In genomic region chr13:40644838-40645620, GRCh38 we compare ENCODE assay signal across 10 cellular contexts. TPM values are rescaled to one million over a fixed set of nuclear protein-coding genes. Genes with fewer than 3 reads are reported as not detected.
DNase-seq lines count a peak whose midpoint lies in the region; ATAC-seq and TF ChIP-seq lines count a peak whose summit lies in the region.
"Had no signal": no experiment of that assay in that cellular context is flagged by ENCODE, and none has a peak within 500 bp of the region (broad histone marks: within the 10 kb centered on the region; RNA-seq: fewer than 3 reads in every experiment).

No MANE protein-coding gene starts in this region.

- no peak for TF ChIP-seq CTCF in thoracic aorta (IDR thresholded peaks at IDR 0.05)

- peaks cover 98% of the 10 kb centered on the region for H3K4me1 Mint-ChIP-seq in activated naive CD4-positive, alpha-beta T cell treated with anti-CD3 and anti-CD28 coated beads, Interleukin-2, amount 50 U/mL, for 24 hours

- H3K27ac Mint-ChIP-seq in activated naive CD4-positive, alpha-beta T cell treated with anti-CD3 and anti-CD28 coated beads, Interleukin-2, amount 50 U/mL, for 24 hours: peak overlapping the region; percentile 91
- peak overlapping the region; percentile 73 to 97 for H3K27ac Mint-ChIP-seq in activated naive CD4-positive, alpha-beta T cell treated with anti-CD3 and anti-CD28 coated beads, Interleukin-2, amount 50 U/mL, for 72 hours

- intact Hi-C loops in left colon (cut with DNase I, micrococcal nuclease): no loop called here

- H3K27me3 ChIP-seq in thoracic aorta (replicated peaks; ENCODE audit: insufficient read depth): no peaks in the 10 kb centered on the region

- no peaks in the 10 kb centered on the region for H3K36me3 ChIP-seq in thoracic aorta

- H3K9me3 ChIP-seq in thoracic aorta: no peaks in the 10 kb centered on the region

- H3K36me3 Mint-ChIP-seq in activated naive CD4-positive, alpha-beta T cell treated with anti-CD3 and anti-CD28 coated beads, Interleukin-2, amount 50 U/mL, for 24 hours: peaks cover 14% of the 10 kb centered on the region
- H3K36me3 Mint-ChIP-seq in activated naive CD4-positive, alpha-beta T cell treated with anti-CD3 and anti-CD28 coated beads, Interleukin-2, amount 50 U/mL, for 72 hours: peaks cover 0 to 22% of the 10 kb centered on the region in 2 donors

- no peak for DNase-seq in activated naive CD4-positive, alpha-beta T cell (lab: John Stamatoyannopoulos, UW)
- no peak for DNase-seq in activated naive CD4-positive, alpha-beta T cell treated with anti-CD3 and anti-CD28 coated beads, Interleukin-2, amount 50 U/mL, for 72 hours (ENCODE audit: low spot score in 2 of 2)
- DNase-seq in left colon (no peak), thoracic aorta (ENCODE audit: low spot score) (no peak), cerebellar cortex (ENCODE audit: low spot score) (no peak)

- H3K4me3 ChIP-seq in thoracic aorta: peak overlapping the region; percentile 9

- no peaks in the 10 kb centered on the region for H3K27me3 Mint-ChIP-seq in activated naive CD4-positive, alpha-beta T cell treated with anti-CD3 and anti-CD28 coated beads, Interleukin-2, amount 50 U/mL, for 24 hours

- H3K27ac ChIP-seq in thoracic aorta: peak overlapping the region in 1 of 2 donors; percentile 5
- H3K27ac ChIP-seq: VCaP had no signal

- H3K9me3 Mint-ChIP-seq in activated naive CD4-positive, alpha-beta T cell treated with anti-CD3 and anti-CD28 coated beads, Interleukin-2, amount 50 U/mL, for 24 hours: no peaks in the 10 kb centered on the region
- H3K9me3 Mint-ChIP-seq in activated naive CD4-positive, alpha-beta T cell treated with anti-CD3 and anti-CD28 coated beads, Interleukin-2, amount 50 U/mL, for 72 hours: no peaks in the 10 kb centered on the region
- H3K9me3 Mint-ChIP-seq: nephron had no signal

- H3K4me3 Mint-ChIP-seq in activated naive CD4-positive, alpha-beta T cell treated with anti-CD3 and anti-CD28 coated beads, Interleukin-2, amount 50 U/mL, for 24 hours: peak overlapping the region; percentile 69
- H3K4me3 Mint-ChIP-seq: nephron had no signal

- ATAC-seq in activated naive CD4-positive, alpha-beta T cell treated with anti-CD3 and anti-CD28 coated beads, Interleukin-2, amount 50 U/mL, for 72 hours: peak; percentile 73 to 80
- ATAC-seq in left colon (peak; percentile 74), thoracic aorta (ENCODE audit: insufficient number of reproducible peaks, low FRiP score, low read depth) (no peak), HG03039 (IDR thresholded peaks at IDR 0.05; ENCODE audit: unreplicated experiment) (no peak), GM21723 (IDR thresholded peaks at IDR 0.05; ENCODE audit: unreplicated experiment) (no peak)

- H3K4me1 ChIP-seq in thoracic aorta (ENCODE audit: control insufficient read depth in 1 of 2, low read depth in 2 of 2): peaks cover 41 to 60% of the 10 kb centered on the region in 2 donors

RNA-seq across cellular contexts. Expression of gene FOXO1, which starts 21.4 kb away (rescaled TPM):
- 10 to 100 TPM; 40.4 to 57.8 TPM for total RNA-seq in activated naive CD4-positive, alpha-beta T cell treated with anti-CD3 and anti-CD28 coated beads, Interleukin-2, amount 50 U/mL, for 72 hours
- total RNA-seq in left colon (10 to 100 TPM; 31.1 to 33.9 TPM), thoracic aorta (10 to 100 TPM; 41.7 to 60.9 TPM)

Comparison
In these comparisons a context has a peak if more than half of its experiments do, and no peak if none do; other contexts are left out.
1. ATAC-seq: peak in activated naive CD4-positive, alpha-beta T cell treated with anti-CD3 and anti-CD28 coated beads, Interleukin-2, amount 50 U/mL, for 72 hours (2 of 2) and left colon (single experiment); none in thoracic aorta (single experiment), HG03039 (single experiment) and GM21723 (single experiment).